ENCODE assay signal across 8 cellular contexts in the genomic region with DNA sequence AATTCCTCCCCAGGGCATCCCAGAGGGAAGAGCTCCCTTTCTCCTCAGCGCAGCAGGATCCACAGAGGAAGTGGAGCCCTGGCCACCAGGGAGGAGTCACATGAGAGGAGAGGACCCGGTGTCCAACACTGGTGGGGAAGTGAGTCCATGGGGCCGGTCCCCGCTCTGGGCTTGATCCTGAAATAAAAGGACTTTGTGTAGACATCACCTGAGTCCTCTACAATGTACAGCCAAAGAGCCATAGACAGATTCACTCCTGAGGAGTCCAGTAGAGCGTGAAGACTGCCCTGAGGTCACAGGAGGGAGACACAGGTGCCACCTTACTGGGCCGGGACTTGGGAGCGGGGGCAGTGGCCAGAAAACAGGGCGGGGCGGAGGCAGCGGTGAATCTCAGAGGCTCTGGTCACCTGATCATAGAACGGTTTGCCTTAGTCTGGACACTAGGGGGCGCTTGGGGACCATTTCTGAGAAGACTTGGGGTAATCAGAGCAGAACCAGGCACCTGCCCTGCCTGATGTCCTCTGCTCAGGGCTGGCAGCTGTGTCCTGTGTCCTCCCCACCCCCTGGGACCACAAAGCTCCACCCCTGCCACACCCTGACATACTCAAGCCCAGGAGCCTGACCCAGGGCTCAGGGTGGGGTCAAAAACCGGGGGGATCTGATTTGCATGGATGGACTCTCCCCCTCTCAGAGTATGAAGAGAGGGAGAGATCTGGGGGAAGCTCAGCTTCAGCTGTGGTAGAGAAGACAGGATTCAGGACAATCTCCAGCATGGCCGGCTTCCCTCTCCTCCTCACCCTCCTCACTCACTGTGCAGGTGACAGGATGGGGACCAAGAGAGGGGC.
DNase-seq lines count a peak whose midpoint lies in the region; ATAC-seq and TF ChIP-seq lines count a peak whose summit lies in the region.

No MANE protein-coding gene starts in this region.

- TF ChIP-seq CTCF in ovary (IDR thresholded peaks at IDR 0.05): peak in 2 of 3 donors; percentile 15 to 41
- peak; percentile 38 to 66 (median 62) for TF ChIP-seq CTCF in upper lobe of left lung (IDR thresholded peaks at IDR 0.05)

- ATAC-seq in GM21515 (IDR thresholded peaks at IDR 0.05; ENCODE audit: unreplicated experiment) (peak; percentile 84), upper lobe of left lung (ENCODE audit: low FRiP score in 2 of 2) (peak; percentile 78 to 86)

- no peak overlapping the region for H3K27ac ChIP-seq in ovary
- no peak overlapping the region for H3K27ac ChIP-seq in upper lobe of left lung

- no peak for TF ChIP-seq POLR2A in ovary (IDR thresholded peaks at IDR 0.05)
- no peak for TF ChIP-seq POLR2A in upper lobe of left lung (IDR thresholded peaks at IDR 0.05)

- 17 to 23% (median 18%) methylated on average over 14 of the region's 14 CpGs for WGBS in ovary, 3 donors
- 23 to 47% methylated on average over 5 to 14 of the region's 14 CpGs for WGBS in upper lobe of left lung, 2 donors

- TF ChIP-seq EP300 in ovary (IDR thresholded peaks at IDR 0.05) (no peak), upper lobe of left lung (IDR thresholded peaks at IDR 0.05) (no peak)

- intact Hi-C loops in activated T-helper 1 cell treated with anti-CD3 and anti-CD28 coated beads, Interleukin-12 subunit alpha, Interleukin-12 subunit beta, Interleukin-2, Interleukin-4 antibody, amounts not matched to agents 30 ng/mL and 10 ng/mL and 1 ng/mL, durations not matched to agents 14 hours and 24 hours and 36 hours (cut with micrococcal nuclease): loop anchor here (5.0 kb wide), 1 partner anchor 65 kb away; no protein-coding TSS in a partner anchor
- intact Hi-C loops in ovary (cut with DNase I): no loop called here

- H3K9me3 Mint-ChIP-seq in activated T-helper 1 cell treated with anti-CD3 and anti-CD28 coated beads, Interleukin-12 subunit alpha, Interleukin-12 subunit beta, Interleukin-2, Interleukin-4 antibody, amounts not matched to agents 30 ng/mL and 10 ng/mL and 1 ng/mL, durations not matched to agents 14 hours and 24 hours and 36 hours: no peaks in the 10 kb centered on the region

- no peaks in the 10 kb centered on the region for H3K36me3 Mint-ChIP-seq in activated T-helper 1 cell treated with anti-CD3 and anti-CD28 coated beads, Interleukin-12 subunit alpha, Interleukin-12 subunit beta, Interleukin-2, Interleukin-4 antibody, amounts not matched to agents 30 ng/mL and 10 ng/mL and 1 ng/mL, durations not matched to agents 14 hours and 24 hours and 36 hours (ENCODE audit: low read depth)

- H3K27me3 Mint-ChIP-seq in activated T-helper 1 cell treated with anti-CD3 and anti-CD28 coated beads, Interleukin-12 subunit alpha, Interleukin-12 subunit beta, Interleukin-2, Interleukin-4 antibody, amounts not matched to agents 30 ng/mL and 10 ng/mL and 1 ng/mL, durations not matched to agents 14 hours and 24 hours and 36 hours (ENCODE audit: insufficient read depth): peaks cover 29% of the 10 kb centered on the region

- peak; percentile 85 for DNase-seq in COR-L47 (lab: John Stamatoyannopoulos, UW)
- peak; percentile 86 for DNase-seq in LoVo (ENCODE audit: low spot score)
- DNase-seq in RKO (ENCODE audit: low spot score): peak; percentile 82
- peak; percentile 69 for DNase-seq in activated T-helper 1 cell treated with anti-CD3 and anti-CD28 coated beads, Interleukin-12 subunit alpha, Interleukin-12 subunit beta, Interleukin-2, Interleukin-4 antibody, amounts not matched to agents 30 ng/mL and 10 ng/mL and 1 ng/mL, durations not matched to agents 14 hours and 24 hours and 36 hours (ENCODE audit: low spot score)
- peak; percentile 28 for DNase-seq in foreskin melanocyte
- peak; percentile 58 to 82 (median 72) for DNase-seq in ovary
- peak; percentile 53 to 66 for DNase-seq in upper lobe of left lung

- no peaks in the 10 kb centered on the region for H3K4me1 Mint-ChIP-seq in activated T-helper 1 cell treated with anti-CD3 and anti-CD28 coated beads, Interleukin-12 subunit alpha, Interleukin-12 subunit beta, Interleukin-2, Interleukin-4 antibody, amounts not matched to agents 30 ng/mL and 10 ng/mL and 1 ng/mL, durations not matched to agents 14 hours and 24 hours and 36 hours (ENCODE audit: low read depth)

- H3K4me3 ChIP-seq in ovary (no peak overlapping the region), upper lobe of left lung (no peak overlapping the region)

- H3K27me3 ChIP-seq in ovary: no peaks in the 10 kb centered on the region
- no peaks in the 10 kb centered on the region for H3K27me3 ChIP-seq in upper lobe of left lung

- H3K9me3 ChIP-seq in ovary: no peaks in the 10 kb centered on the region
- no peaks in the 10 kb centered on the region for H3K9me3 ChIP-seq in upper lobe of left lung

- no peak overlapping the region for H3K27ac Mint-ChIP-seq in activated T-helper 1 cell treated with anti-CD3 and anti-CD28 coated beads, Interleukin-12 subunit alpha, Interleukin-12 subunit beta, Interleukin-2, Interleukin-4 antibody, amounts not matched to agents 30 ng/mL and 10 ng/mL and 1 ng/mL, durations not matched to agents 14 hours and 24 hours and 36 hours

- no peaks in the 10 kb centered on the region for H3K4me1 ChIP-seq in ovary (ENCODE audit: insufficient read depth)
- H3K4me1 ChIP-seq in upper lobe of left lung: no peaks in the 10 kb centered on the region

- H3K36me3 ChIP-seq in ovary: no peaks in the 10 kb centered on the region
- H3K36me3 ChIP-seq in upper lobe of left lung: no peaks in the 10 kb centered on the region

- H3K4me3 Mint-ChIP-seq in activated T-helper 1 cell treated with anti-CD3 and anti-CD28 coated beads, Interleukin-12 subunit alpha, Interleukin-12 subunit beta, Interleukin-2, Interleukin-4 antibody, amounts not matched to agents 30 ng/mL and 10 ng/mL and 1 ng/mL, durations not matched to agents 14 hours and 24 hours and 36 hours: no peak overlapping the region

Comparison
In these comparisons a context has a peak if more than half of its experiments do, and no peak if none do; other contexts are left out.
1. DNase-seq: peak in every context shown above with its lines; median percentile 86 in LoVo; 85 in COR-L47; 82 in RKO; 72 in ovary; 69 in activated T-helper 1 cell treated with anti-CD3 and anti-CD28 coated beads, Interleukin-12 subunit alpha, Interleukin-12 subunit beta, Interleukin-2, Interleukin-4 antibody, amounts not matched to agents 30 ng/mL and 10 ng/mL and 1 ng/mL, durations not matched to agents 14 hours and 24 hours and 36 hours; 60 in upper lobe of left lung; 28 in foreskin melanocyte.